In the genomic region with DNA sequence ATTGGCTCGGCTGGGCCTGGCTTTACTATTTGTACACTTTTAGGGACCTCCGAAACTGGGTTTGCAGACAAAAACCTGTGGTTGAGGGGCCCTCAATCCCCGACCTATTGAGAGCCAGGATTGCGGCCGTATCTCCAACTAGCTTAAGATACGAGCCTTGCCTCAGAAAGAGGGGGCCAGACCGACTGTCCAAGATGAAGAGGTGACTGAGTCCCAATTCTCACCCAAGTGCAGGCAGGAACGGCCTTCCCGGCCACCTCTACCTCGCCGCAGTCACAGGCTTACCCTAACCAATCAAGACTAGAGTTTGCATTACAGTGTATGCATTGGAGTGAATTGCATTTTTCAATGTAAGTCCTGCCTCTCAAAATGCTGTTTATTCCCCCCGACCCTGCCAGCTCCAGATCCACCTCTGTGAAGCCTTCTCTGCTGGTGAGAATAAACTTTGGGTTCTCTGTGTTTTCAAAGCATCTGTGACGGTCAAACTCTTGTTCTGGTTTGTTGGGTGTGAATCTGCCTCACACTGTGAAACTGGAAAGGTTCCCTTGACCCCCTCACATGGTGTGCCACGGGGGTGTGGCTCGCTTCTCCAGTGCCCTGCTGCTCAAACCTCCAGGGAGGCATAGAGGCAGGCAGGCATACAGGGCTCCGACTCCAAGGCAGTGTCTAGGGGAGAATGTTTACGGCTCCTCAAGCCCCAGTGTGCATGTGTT, we compare ENCODE assay signal across 22 cellular contexts.
A peak's percentile ranks its signal among the peaks of the same experiment; 100 is the strongest.
DNase-seq lines count a peak whose midpoint lies in the region; ATAC-seq lines count a peak whose summit lies in the region.
"Had no signal": no experiment of that assay in that cellular context is flagged by ENCODE, and none has a peak within 500 bp of the region (broad histone marks: within the 10 kb centered on the region; RNA-seq: fewer than 3 reads in every experiment).

No MANE protein-coding gene starts in this region.

- H4K91ac ChIP-seq in trophoblast cell (ENCODE audit: low read depth, low read length) = peak overlapping the region; percentile 88

- peak overlapping the region; percentile 46 for H3K14ac ChIP-seq in trophoblast cell (ENCODE audit: low read length)

- peak overlapping the region; percentile 95 for H3K27ac ChIP-seq in HUES48 (ENCODE audit: low read depth, low read length)
- H3K27ac ChIP-seq in cingulate gyrus (ENCODE audit: low read depth, low read length) = peak overlapping the region; percentile 51
- peak overlapping the region; percentile 88 for H3K27ac ChIP-seq in trophoblast cell (ENCODE audit: low read depth, low read length)
- H3K27ac ChIP-seq: prostate gland, thyroid gland, VCaP had no signal

- H3K23ac ChIP-seq in trophoblast cell (ENCODE audit: low read length) = no peak overlapping the region

- H3K79me2 ChIP-seq in trophoblast cell (ENCODE audit: control insufficient read depth, insufficient read depth, low read length, poor library complexity) = no peaks in the 10 kb centered on the region

- POLR2A ChIA-PET in activated CD4-positive, alpha-beta memory T cell treated with anti-CD3 and anti-CD28 coated beads, Interleukin-2, amount 10 ng/mL, durations not matched to agents 7 days and 5 days (lab: Charles Lee) = no interaction called here

- peak; percentile 54 for DNase-seq in islet precursor cell
- no peak for DNase-seq in trophoblast cell
- DNase-seq in activated naive CD4-positive, alpha-beta T cell treated with anti-CD3 and anti-CD28 coated beads for 36 hours = no peak
- DNase-seq in cardiac septum (ENCODE audit: low spot score) = no peak
- no peak for DNase-seq in activated CD4-positive, alpha-beta memory T cell treated with anti-CD3 and anti-CD28 coated beads, Interleukin-2, amount 10 ng/mL, durations not matched to agents 7 days and 5 days
- DNase-seq: activated CD4-positive, alpha-beta T cell treated with anti-CD3 and anti-CD28 coated beads, Interleukin-2, amount 50 U/mL, for 48 hours; CD8-positive, alpha-beta memory T cell; DMS53; Karpas-422; kidney glomerular epithelial cell; naive thymus-derived CD4-positive, alpha-beta T cell; NCI-H187 treated with DMSO at 0.1 percent for 48 hours; stimulated activated CD4-positive, alpha-beta T cell treated with anti-CD3 and anti-CD28 coated beads, Interleukin-4, amount 100 ng/mL, for 1 hour; stimulated activated naive CD8-positive, alpha-beta T cell treated with anti-CD3 and anti-CD28 coated beads, Interleukin-15, Interleukin-2, amounts not matched to agents 100 U/mL and 50 U/mL, for 24 hours; T-helper 1 cell; thyroid gland had no signal

- no peak overlapping the region for H4K12ac ChIP-seq in trophoblast cell (ENCODE audit: low read depth, low read length)

- peak overlapping the region; percentile 32 for H2AK5ac ChIP-seq in trophoblast cell (ENCODE audit: low read length)

- H2BK120ac ChIP-seq in trophoblast cell (ENCODE audit: insufficient read depth, low read length, poor library complexity) = peak overlapping the region; percentile 79

- no peak overlapping the region for H3K9ac ChIP-seq in HUES48 (ENCODE audit: low read depth, low read length)
- H3K9ac ChIP-seq in trophoblast cell (ENCODE audit: low read length) = no peak overlapping the region

- peak overlapping the region; percentile 80 for H4K8ac ChIP-seq in trophoblast cell (ENCODE audit: low read depth, low read length)

- H3K27me3 ChIP-seq in HUES48 (ENCODE audit: control insufficient read depth, insufficient read depth, low read length) (peaks cover 89% of the 10 kb centered on the region), trophoblast cell (ENCODE audit: insufficient read depth, low read length) (no peaks in the 10 kb centered on the region)
- H3K27me3 ChIP-seq: thyroid gland had no signal

- H3K36me3 ChIP-seq in HUES48 (ENCODE audit: control insufficient read depth, insufficient read depth, low read length) (no peaks in the 10 kb centered on the region), trophoblast cell (ENCODE audit: control insufficient read depth in 1 of 2, insufficient read depth in 2 of 2, low read length in 2 of 2) (no peaks in the 10 kb centered on the region)
- H3K36me3 ChIP-seq: HAP-1, prostate gland, thyroid gland had no signal

- no peak for ATAC-seq in HG03135 (IDR thresholded peaks at IDR 0.05; ENCODE audit: unreplicated experiment)
- ATAC-seq: naive thymus-derived CD4-positive, alpha-beta T cell; stimulated activated naive CD8-positive, alpha-beta T cell treated with anti-CD3 and anti-CD28 coated beads, Interleukin-15, Interleukin-2, amounts not matched to agents 100 U/mL and 50 U/mL, for 24 hours had no signal

- H3K4me3 Mint-ChIP-seq in activated naive CD4-positive, alpha-beta T cell treated with anti-CD3 and anti-CD28 coated beads for 36 hours = no peak overlapping the region
- H3K4me3 Mint-ChIP-seq in activated CD4-positive, alpha-beta memory T cell treated with anti-CD3 and anti-CD28 coated beads, Interleukin-2, amount 10 ng/mL, durations not matched to agents 7 days and 5 days = no peak overlapping the region
- H3K4me3 Mint-ChIP-seq: CD8-positive, alpha-beta memory T cell; naive thymus-derived CD4-positive, alpha-beta T cell had no signal

- no CpG with 5 or more reads among the region's 17 CpGs for WGBS in trophoblast cell (ENCODE audit: extremely low coverage, insufficient coverage, insufficient read length)

- no peaks in the 10 kb centered on the region for H3K9me3 ChIP-seq in HUES48 (ENCODE audit: control insufficient read depth, insufficient read depth, low read length)
- H3K9me3 ChIP-seq in trophoblast cell (ENCODE audit: insufficient read depth, low read depth, low read length) = no peaks in the 10 kb centered on the region
- H3K9me3 ChIP-seq: HAP-1, prostate gland, thyroid gland had no signal

- H3K27me3 Mint-ChIP-seq in activated naive CD4-positive, alpha-beta T cell treated with anti-CD3 and anti-CD28 coated beads for 36 hours (ENCODE audit: low read depth) = peaks cover 6% of the 10 kb centered on the region
- no peaks in the 10 kb centered on the region for H3K27me3 Mint-ChIP-seq in activated CD4-positive, alpha-beta memory T cell treated with anti-CD3 and anti-CD28 coated beads, Interleukin-2, amount 10 ng/mL, durations not matched to agents 7 days and 5 days

- H3K4me1 ChIP-seq in HUES48 (ENCODE audit: control insufficient read depth, insufficient read depth, low read length) (peaks cover 38% of the 10 kb centered on the region), trophoblast cell (ENCODE audit: control insufficient read depth in 1 of 2, insufficient read depth in 2 of 2, low read length in 2 of 2) (peaks cover 27 to 38% of the 10 kb centered on the region in 2 experiments)
- H3K4me1 ChIP-seq: prostate gland had no signal

- CTCF ChIA-PET in activated naive CD4-positive, alpha-beta T cell treated with anti-CD3 and anti-CD28 coated beads for 36 hours (lab: Charles Lee) = no interaction called here
- CTCF ChIA-PET in activated CD4-positive, alpha-beta memory T cell treated with anti-CD3 and anti-CD28 coated beads, Interleukin-2, amount 10 ng/mL, durations not matched to agents 7 days and 5 days (lab: Charles Lee) = no interaction called here

- intact Hi-C loops in activated naive CD4-positive, alpha-beta T cell treated with anti-CD3 and anti-CD28 coated beads for 36 hours (cut with micrococcal nuclease) = no loop called here
- intact Hi-C loops in cardiac septum (cut with DNase I) = no loop called here

- H2BK5ac ChIP-seq in trophoblast cell (ENCODE audit: low read depth, low read length, poor library complexity) = peak overlapping the region; percentile 52

- peaks cover 1% of the 10 kb centered on the region for H3K9me3 Mint-ChIP-seq in activated naive CD4-positive, alpha-beta T cell treated with anti-CD3 and anti-CD28 coated beads for 36 hours
- no peaks in the 10 kb centered on the region for H3K9me3 Mint-ChIP-seq in activated CD4-positive, alpha-beta memory T cell treated with anti-CD3 and anti-CD28 coated beads, Interleukin-2, amount 10 ng/mL, durations not matched to agents 7 days and 5 days

- no peak overlapping the region for H2AFZ ChIP-seq in trophoblast cell (ENCODE audit: insufficient read depth, low read length, poor library complexity)

- H3K4ac ChIP-seq in trophoblast cell (ENCODE audit: low read depth, low read length) = peak overlapping the region; percentile 25

- H3K4me1 Mint-ChIP-seq in activated naive CD4-positive, alpha-beta T cell treated with anti-CD3 and anti-CD28 coated beads for 36 hours (ENCODE audit: low read depth) = no peaks in the 10 kb centered on the region
- no peaks in the 10 kb centered on the region for H3K4me1 Mint-ChIP-seq in activated CD4-positive, alpha-beta memory T cell treated with anti-CD3 and anti-CD28 coated beads, Interleukin-2, amount 10 ng/mL, durations not matched to agents 7 days and 5 days
- H3K4me1 Mint-ChIP-seq: CD8-positive, alpha-beta memory T cell had no signal

- H3K18ac ChIP-seq in trophoblast cell (ENCODE audit: low read length) = peak overlapping the region; percentile 65

- peak overlapping the region; percentile 50 for H2BK12ac ChIP-seq in trophoblast cell (ENCODE audit: low read length)

- peak overlapping the region; percentile 44 for H3K4me3 ChIP-seq in HUES48 (ENCODE audit: low read depth, low read length)
- H3K4me3 ChIP-seq in trophoblast cell (ENCODE audit: low read depth, low read length) = no peak overlapping the region
- H3K4me3 ChIP-seq: HAP-1, prostate gland, thyroid gland had no signal

- H3K4me2 ChIP-seq in trophoblast cell (ENCODE audit: low read length) = peak overlapping the region; percentile 55

- no peak overlapping the region for H3K27ac Mint-ChIP-seq in activated naive CD4-positive, alpha-beta T cell treated with anti-CD3 and anti-CD28 coated beads for 36 hours
- H3K27ac Mint-ChIP-seq in activated CD4-positive, alpha-beta memory T cell treated with anti-CD3 and anti-CD28 coated beads, Interleukin-2, amount 10 ng/mL, durations not matched to agents 7 days and 5 days = no peak overlapping the region
- H3K27ac Mint-ChIP-seq: CD8-positive, alpha-beta memory T cell; naive thymus-derived CD4-positive, alpha-beta T cell had no signal

- no peaks in the 10 kb centered on the region for H3K36me3 Mint-ChIP-seq in activated naive CD4-positive, alpha-beta T cell treated with anti-CD3 and anti-CD28 coated beads for 36 hours (ENCODE audit: low read depth)
- no peaks in the 10 kb centered on the region for H3K36me3 Mint-ChIP-seq in activated CD4-positive, alpha-beta memory T cell treated with anti-CD3 and anti-CD28 coated beads, Interleukin-2, amount 10 ng/mL, durations not matched to agents 7 days and 5 days (ENCODE audit: low read depth)
- H3K36me3 Mint-ChIP-seq: CD8-positive, alpha-beta memory T cell; naive thymus-derived CD4-positive, alpha-beta T cell had no signal

- peaks cover 24% of the 10 kb centered on the region for H3K79me1 ChIP-seq in trophoblast cell (ENCODE audit: low read length)
